21 cellular contexts compared by ENCODE assay signal in genomic region chr16:78504391-78504945, GRCh38.
DNase-seq lines count a peak whose midpoint lies in the region; TF ChIP-seq lines count a peak whose summit lies in the region.
"Had no signal": no experiment of that assay in that cellular context is flagged by ENCODE, and none has a peak within 500 bp of the region (broad histone marks: within the 10 kb centered on the region; RNA-seq: fewer than 3 reads in every experiment).

No MANE protein-coding gene starts in this region.

- no peak overlapping the region for H3K4me3 Mint-ChIP-seq in HFFc6

- H4K5ac ChIP-seq in mesendoderm (ENCODE audit: low read length) = no peak overlapping the region

- H4K8ac ChIP-seq in mesendoderm (ENCODE audit: low read depth, low read length) = no peak overlapping the region

- H3K27ac ChIP-seq in SJCRH30 = peak overlapping the region; percentile 82; the same call in 1 of the 2 replicates
- no peak overlapping the region for H3K27ac ChIP-seq in mesendoderm (ENCODE audit: low read depth, low read length)
- H3K27ac ChIP-seq in stomach smooth muscle (ENCODE audit: low read length) = peak overlapping the region; percentile 64

- H3K56ac ChIP-seq in mesendoderm (ENCODE audit: low read length) = peak overlapping the region; percentile 25

- H2BK5ac ChIP-seq in mesendoderm (ENCODE audit: low read length) = no peak overlapping the region

- no peaks in the 10 kb centered on the region for H3K4me1 Mint-ChIP-seq in HFFc6 (ENCODE audit: low read depth)

- DNase-seq in SJCRH30 (peak in 1 of 2 experiments; percentile 39), fibroblast of gingiva (ENCODE audit: low read depth) (peak; percentile 14), mesendoderm (no peak), pons (ENCODE audit: low spot score) (no peak), HFFc6 (no peak), epidermal melanocyte (ENCODE audit: insufficient read length, low spot score) (no peak)
- no peak for DNase-seq in stimulated activated CD4-positive, alpha-beta T cell treated with anti-CD3 and anti-CD28 coated beads, Interleukin-2, amount 100 ng/mL, for 24 hours
- DNase-seq: activated CD4-positive, alpha-beta T cell treated with anti-CD3 and anti-CD28 coated beads for 48 hours; activated CD8-positive, alpha-beta memory T cell treated with anti-CD3 and anti-CD28 coated beads, Interleukin-2, amount 50 U/mL, for 4 hours; activated effector memory CD4-positive, alpha-beta T cell treated with Interleukin-2 at 50 U/mL for 16 hours; AML-193; Caco-2; central memory CD4-positive, alpha-beta T cell; EL; foreskin fibroblast; IMR-90; NCI-H187 treated with DMSO at 0.1 percent for 48 hours; stimulated activated CD4-positive, alpha-beta T cell treated with anti-CD3 and anti-CD28 coated beads, Interleukin-4, amount 100 ng/mL, for 4 hours had no signal

- no peaks in the 10 kb centered on the region for H3K9me3 ChIP-seq in SJCRH30 (replicated peaks)
- H3K9me3 ChIP-seq in stomach smooth muscle (ENCODE audit: control insufficient read depth in 2 of 2, low read length in 2 of 2) = no peaks in the 10 kb centered on the region
- H3K9me3 ChIP-seq: Caco-2, tibial artery had no signal

- no peak for TF ChIP-seq CTCF in HFFc6 (IDR thresholded peaks at IDR 0.05)

- no peaks in the 10 kb centered on the region for H3K79me1 ChIP-seq in mesendoderm (ENCODE audit: low read length)

- no peaks in the 10 kb centered on the region for H3K27me3 Mint-ChIP-seq in HFFc6 (ENCODE audit: insufficient read depth)

- no peak overlapping the region for H2BK120ac ChIP-seq in mesendoderm (ENCODE audit: low read depth, low read length)

- H3K9ac ChIP-seq in mesendoderm (ENCODE audit: low read length) (no peak overlapping the region), stomach smooth muscle (ENCODE audit: low read length in 2 of 2) (no peak overlapping the region)

- H3K79me2 ChIP-seq in mesendoderm (ENCODE audit: control insufficient read depth, insufficient read depth, low read length) = no peaks in the 10 kb centered on the region

- H3K4ac ChIP-seq in mesendoderm (ENCODE audit: low read depth, low read length) = no peak overlapping the region

- H3K4me2 ChIP-seq in mesendoderm (ENCODE audit: low read length) = no peak overlapping the region
- H3K4me2 ChIP-seq: smooth muscle cell had no signal

- no peak overlapping the region for H3K4me3 ChIP-seq in SJCRH30
- H3K4me3 ChIP-seq in mesendoderm (ENCODE audit: low read length) = no peak overlapping the region
- peak overlapping the region in 1 of 2 donors; percentile 54 for H3K4me3 ChIP-seq in stomach smooth muscle (ENCODE audit: low read length in 2 of 2)
- H3K4me3 ChIP-seq: smooth muscle cell, tibial artery had no signal

- no peak overlapping the region for H3K23ac ChIP-seq in mesendoderm (ENCODE audit: low read length)

- no CpG with 5 or more reads among the region's 15 CpGs for WGBS in mesendoderm (ENCODE audit: extremely low coverage, insufficient coverage, low lambda C conversion rate)

- no peak overlapping the region for H3K18ac ChIP-seq in mesendoderm (ENCODE audit: low read length)

- no peaks in the 10 kb centered on the region for H3K36me3 ChIP-seq in SJCRH30
- no peaks in the 10 kb centered on the region for H3K36me3 ChIP-seq in mesendoderm (ENCODE audit: control insufficient read depth, insufficient read depth, low read length)
- H3K36me3 ChIP-seq in stomach smooth muscle (ENCODE audit: control insufficient read depth in 2 of 2, insufficient read depth in 2 of 2, low read length in 2 of 2) = no peaks in the 10 kb centered on the region
- H3K36me3 ChIP-seq: tibial artery had no signal

- H3K36me3 Mint-ChIP-seq in HFFc6 (ENCODE audit: low read depth) = no peaks in the 10 kb centered on the region

- H3K9me3 Mint-ChIP-seq in HFFc6 = peaks cover 44% of the 10 kb centered on the region

- no peak overlapping the region for H2AK5ac ChIP-seq in mesendoderm (ENCODE audit: low read length)

- H3K4me1 ChIP-seq in SJCRH30 (peaks cover 27% of the 10 kb centered on the region), mesendoderm (ENCODE audit: control insufficient read depth, low read depth, low read length) (no peaks in the 10 kb centered on the region), stomach smooth muscle (ENCODE audit: control insufficient read depth, insufficient read depth, low read length) (peaks cover 22% of the 10 kb centered on the region)

- H3K27me3 ChIP-seq in SJCRH30 = no peaks in the 10 kb centered on the region
- no peaks in the 10 kb centered on the region for H3K27me3 ChIP-seq in mesendoderm (ENCODE audit: insufficient read depth, low read length, poor library complexity)
- H3K27me3 ChIP-seq in stomach smooth muscle (ENCODE audit: control insufficient read depth in 1 of 2, insufficient read depth in 2 of 2, low read length in 2 of 2) = no peaks in the 10 kb centered on the region
- H3K27me3 ChIP-seq: tibial artery had no signal

- H2BK15ac ChIP-seq in mesendoderm (replicated peaks; ENCODE audit: low read depth) = no peak overlapping the region

- H3K27ac Mint-ChIP-seq in HFFc6 = no peak overlapping the region
